Comparison of ENCODE assay signal across 1 cellular context in the genomic region with DNA sequence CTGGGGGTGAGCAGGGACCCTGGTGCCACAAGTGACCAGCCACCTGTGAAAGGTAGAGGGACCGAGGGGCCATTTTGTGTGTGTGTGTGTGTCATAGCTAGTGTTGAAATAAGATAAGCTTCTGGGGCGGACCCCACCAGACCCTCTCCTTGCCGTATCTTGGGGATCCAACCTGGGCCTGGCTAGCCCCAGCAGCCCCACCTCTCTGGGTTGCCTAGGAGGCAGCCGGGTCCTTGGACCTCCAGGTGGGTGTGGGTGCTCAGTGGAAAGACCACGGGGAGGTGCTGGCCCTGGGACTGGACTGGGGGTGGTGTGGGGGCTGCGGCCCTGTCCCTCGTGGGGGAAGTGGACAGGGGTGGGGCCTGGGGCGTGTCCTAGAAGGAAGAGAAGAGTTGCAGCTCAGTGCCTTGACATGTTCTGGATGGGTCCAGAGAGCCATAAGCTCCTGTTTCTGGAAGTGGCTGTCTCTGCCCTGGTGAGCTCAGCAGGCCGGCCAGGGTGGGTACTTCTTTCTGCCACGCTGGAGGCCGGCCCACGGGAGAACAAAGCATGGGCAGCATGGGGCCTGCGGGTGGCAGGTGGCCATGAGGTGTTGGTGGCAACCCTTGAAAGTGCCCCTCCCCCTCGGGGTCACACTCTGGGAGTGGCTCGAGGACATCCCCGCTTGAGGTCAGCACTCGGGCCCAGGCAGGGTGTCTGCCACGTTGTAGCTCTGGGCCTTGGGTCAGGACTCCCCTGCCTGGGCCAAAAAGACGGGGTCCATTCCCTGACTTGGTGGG.
A peak's percentile ranks its signal among the peaks of the same experiment; 100 is the strongest.
TF ChIP-seq lines count a peak whose summit lies in the region.

No MANE protein-coding gene starts in this region.

TF ChIP-seq in K562, 482 proteins besides CTCF, POLR2A, EP300 and RAD21:
- TF ChIP-seq TAF15 (IDR thresholded peaks at IDR 0.05; ENCODE audit: low read depth, low read length) (no peak), ZNF695 (CRISPR knock-in tag; IDR thresholded peaks at IDR 0.05) (no peak), TCF3 (CRISPR knock-in tag; IDR thresholded peaks at IDR 0.05) (peak; percentile 61), EGR1 (conservative IDR thresholded peaks at IDR 0.05) (no peak), ZBTB7A (IDR thresholded peaks at IDR 0.05; ENCODE audit: borderline replicate concordance, control insufficient read depth, low read depth, low read length) (peak; percentile 88), DPF2 (IDR thresholded peaks at IDR 0.05) (0 out of 2 replicates have a peak, but pooled peaks have one; percentile 15), SPI1 (IDR thresholded peaks at IDR 0.05; ENCODE audit: borderline replicate concordance, low read depth, low read length) (no peak), ARID4B (CRISPR knock-in tag; IDR thresholded peaks at IDR 0.05) (no peak), CBFA2T2 (conservative IDR thresholded peaks at IDR 0.05) (peak; percentile 34; the same call in 1 of the 2 replicates), ATF1 (CRISPR knock-in tag; IDR thresholded peaks at IDR 0.05) (no peak), ATF1 (tag; IDR thresholded peaks at IDR 0.05) (no peak), CTBP1 (IDR thresholded peaks at IDR 0.05; ENCODE audit: borderline replicate concordance) (no peak), YY1 (IDR thresholded peaks at IDR 0.05; ENCODE audit: borderline replicate concordance in 1 of 3, control insufficient read depth in 1 of 3, extremely low read depth in 1 of 3, insufficient read depth in 3 of 3, insufficient read length in 1 of 3, insufficient replicate concordance in 2 of 3, low read depth in 1 of 3, low read length in 2 of 3) (peak in 1 of 3 experiments; percentile 74), ZNF263 (CRISPR knock-in tag; IDR thresholded peaks at IDR 0.05; ENCODE audit: borderline replicate concordance) (0 out of 2 replicates have a peak, but pooled peaks have one; percentile 8), ZNF280A (IDR thresholded peaks at IDR 0.05; ENCODE audit: low read depth, partially characterized antibody) (no peak), PYGO2 (tag; IDR thresholded peaks at IDR 0.05) (no peak), MAX (CRISPR knock-in tag; IDR thresholded peaks at IDR 0.05) (no peak), NEUROD1 (IDR thresholded peaks at IDR 0.05; ENCODE audit: borderline replicate concordance, low read depth, low read length, partially characterized antibody) (no peak), CBFA2T3 (IDR thresholded peaks at IDR 0.05) (peak; percentile 64), ZKSCAN1 (IDR thresholded peaks at IDR 0.05; ENCODE audit: low read depth, low read length) (no peak)
- TF ChIP-seq, protein P1, sequence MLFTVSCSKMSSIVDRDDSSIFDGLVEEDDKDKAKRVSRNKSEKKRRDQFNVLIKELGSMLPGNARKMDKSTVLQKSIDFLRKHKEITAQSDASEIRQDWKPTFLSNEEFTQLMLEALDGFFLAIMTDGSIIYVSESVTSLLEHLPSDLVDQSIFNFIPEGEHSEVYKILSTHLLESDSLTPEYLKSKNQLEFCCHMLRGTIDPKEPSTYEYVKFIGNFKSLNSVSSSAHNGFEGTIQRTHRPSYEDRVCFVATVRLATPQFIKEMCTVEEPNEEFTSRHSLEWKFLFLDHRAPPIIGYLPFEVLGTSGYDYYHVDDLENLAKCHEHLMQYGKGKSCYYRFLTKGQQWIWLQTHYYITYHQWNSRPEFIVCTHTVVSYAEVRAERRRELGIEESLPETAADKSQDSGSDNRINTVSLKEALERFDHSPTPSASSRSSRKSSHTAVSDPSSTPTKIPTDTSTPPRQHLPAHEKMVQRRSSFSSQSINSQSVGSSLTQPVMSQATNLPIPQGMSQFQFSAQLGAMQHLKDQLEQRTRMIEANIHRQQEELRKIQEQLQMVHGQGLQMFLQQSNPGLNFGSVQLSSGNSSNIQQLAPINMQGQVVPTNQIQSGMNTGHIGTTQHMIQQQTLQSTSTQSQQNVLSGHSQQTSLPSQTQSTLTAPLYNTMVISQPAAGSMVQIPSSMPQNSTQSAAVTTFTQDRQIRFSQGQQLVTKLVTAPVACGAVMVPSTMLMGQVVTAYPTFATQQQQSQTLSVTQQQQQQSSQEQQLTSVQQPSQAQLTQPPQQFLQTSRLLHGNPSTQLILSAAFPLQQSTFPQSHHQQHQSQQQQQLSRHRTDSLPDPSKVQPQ (CRISPR knock-in tag; IDR thresholded peaks at IDR 0.05; ENCODE audit: borderline replicate concordance) = no peak
- TF ChIP-seq, protein P2, sequence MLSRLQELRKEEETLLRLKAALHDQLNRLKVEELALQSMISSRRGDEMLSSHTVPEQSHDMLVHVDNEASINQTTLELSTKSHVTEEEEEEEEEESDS (CRISPR knock-in tag; IDR thresholded peaks at IDR 0.05) = no peak
- TF ChIP-seq, protein P3, sequence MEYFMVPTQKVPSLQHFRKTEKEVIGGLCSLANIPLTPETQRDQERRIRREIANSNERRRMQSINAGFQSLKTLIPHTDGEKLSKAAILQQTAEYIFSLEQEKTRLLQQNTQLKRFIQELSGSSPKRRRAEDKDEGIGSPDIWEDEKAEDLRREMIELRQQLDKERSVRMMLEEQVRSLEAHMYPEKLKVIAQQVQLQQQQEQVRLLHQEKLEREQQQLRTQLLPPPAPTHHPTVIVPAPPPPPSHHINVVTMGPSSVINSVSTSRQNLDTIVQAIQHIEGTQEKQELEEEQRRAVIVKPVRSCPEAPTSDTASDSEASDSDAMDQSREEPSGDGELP (CRISPR knock-in tag; IDR thresholded peaks at IDR 0.05; ENCODE audit: borderline replicate concordance) = no peak
